Comparison of ENCODE assay signal across 1 cellular context in the genomic region with DNA sequence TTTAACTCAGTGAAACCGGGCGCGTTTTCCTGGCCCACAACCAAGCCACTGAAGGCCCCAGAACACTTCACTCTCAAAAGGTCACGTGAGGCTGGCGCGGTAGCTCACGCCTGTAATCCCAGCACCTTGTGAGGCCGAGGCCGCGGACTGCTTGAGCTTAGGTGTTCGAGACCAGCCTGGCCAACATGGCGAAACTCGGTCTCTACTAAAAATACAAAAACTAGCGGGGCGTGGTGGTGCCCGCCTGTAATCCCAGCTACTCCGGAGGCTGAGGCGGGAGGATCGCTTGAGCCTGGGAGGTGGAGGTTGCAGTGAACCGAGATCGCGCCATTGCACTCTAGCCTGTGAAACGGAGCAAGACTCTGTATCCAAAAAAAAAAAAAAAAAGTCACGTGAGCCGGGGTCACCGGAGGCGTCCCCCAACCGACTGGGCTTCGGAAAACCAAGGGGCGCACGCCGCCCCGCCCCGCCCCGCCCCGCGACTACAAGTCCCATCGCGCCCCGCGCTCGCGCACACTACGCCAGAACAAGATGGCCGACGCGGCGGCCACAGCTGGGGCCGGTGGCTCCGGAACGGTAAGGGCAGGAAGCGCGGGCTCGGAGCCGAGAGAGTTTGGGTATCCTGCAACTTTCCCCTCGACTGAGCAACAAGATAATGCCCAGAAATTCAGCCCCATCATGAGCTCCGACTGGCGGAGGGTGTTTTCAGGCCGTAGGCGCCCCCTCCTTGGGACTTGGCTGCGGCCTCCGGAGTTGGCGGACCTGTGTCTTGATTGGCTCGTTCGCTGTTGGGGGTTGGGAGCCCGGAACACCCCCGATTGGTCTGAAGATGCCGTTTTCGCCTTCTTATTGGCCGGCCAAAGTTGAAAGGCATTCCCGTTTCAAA.
TF ChIP-seq lines count a peak whose summit lies in the region.

A gene with protein sequence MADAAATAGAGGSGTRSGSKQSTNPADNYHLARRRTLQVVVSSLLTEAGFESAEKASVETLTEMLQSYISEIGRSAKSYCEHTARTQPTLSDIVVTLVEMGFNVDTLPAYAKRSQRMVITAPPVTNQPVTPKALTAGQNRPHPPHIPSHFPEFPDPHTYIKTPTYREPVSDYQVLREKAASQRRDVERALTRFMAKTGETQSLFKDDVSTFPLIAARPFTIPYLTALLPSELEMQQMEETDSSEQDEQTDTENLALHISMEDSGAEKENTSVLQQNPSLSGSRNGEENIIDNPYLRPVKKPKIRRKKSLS (plus strand): TSS at position 514 of the 886 bp plus-strand sequence. CDS start 18 bp downstream, at position 532.

TF ChIP-seq in K562, 482 proteins besides CTCF, POLR2A, EP300 and RAD21 (continued from another document and continues in another):
- TF ChIP-seq, protein P1, sequence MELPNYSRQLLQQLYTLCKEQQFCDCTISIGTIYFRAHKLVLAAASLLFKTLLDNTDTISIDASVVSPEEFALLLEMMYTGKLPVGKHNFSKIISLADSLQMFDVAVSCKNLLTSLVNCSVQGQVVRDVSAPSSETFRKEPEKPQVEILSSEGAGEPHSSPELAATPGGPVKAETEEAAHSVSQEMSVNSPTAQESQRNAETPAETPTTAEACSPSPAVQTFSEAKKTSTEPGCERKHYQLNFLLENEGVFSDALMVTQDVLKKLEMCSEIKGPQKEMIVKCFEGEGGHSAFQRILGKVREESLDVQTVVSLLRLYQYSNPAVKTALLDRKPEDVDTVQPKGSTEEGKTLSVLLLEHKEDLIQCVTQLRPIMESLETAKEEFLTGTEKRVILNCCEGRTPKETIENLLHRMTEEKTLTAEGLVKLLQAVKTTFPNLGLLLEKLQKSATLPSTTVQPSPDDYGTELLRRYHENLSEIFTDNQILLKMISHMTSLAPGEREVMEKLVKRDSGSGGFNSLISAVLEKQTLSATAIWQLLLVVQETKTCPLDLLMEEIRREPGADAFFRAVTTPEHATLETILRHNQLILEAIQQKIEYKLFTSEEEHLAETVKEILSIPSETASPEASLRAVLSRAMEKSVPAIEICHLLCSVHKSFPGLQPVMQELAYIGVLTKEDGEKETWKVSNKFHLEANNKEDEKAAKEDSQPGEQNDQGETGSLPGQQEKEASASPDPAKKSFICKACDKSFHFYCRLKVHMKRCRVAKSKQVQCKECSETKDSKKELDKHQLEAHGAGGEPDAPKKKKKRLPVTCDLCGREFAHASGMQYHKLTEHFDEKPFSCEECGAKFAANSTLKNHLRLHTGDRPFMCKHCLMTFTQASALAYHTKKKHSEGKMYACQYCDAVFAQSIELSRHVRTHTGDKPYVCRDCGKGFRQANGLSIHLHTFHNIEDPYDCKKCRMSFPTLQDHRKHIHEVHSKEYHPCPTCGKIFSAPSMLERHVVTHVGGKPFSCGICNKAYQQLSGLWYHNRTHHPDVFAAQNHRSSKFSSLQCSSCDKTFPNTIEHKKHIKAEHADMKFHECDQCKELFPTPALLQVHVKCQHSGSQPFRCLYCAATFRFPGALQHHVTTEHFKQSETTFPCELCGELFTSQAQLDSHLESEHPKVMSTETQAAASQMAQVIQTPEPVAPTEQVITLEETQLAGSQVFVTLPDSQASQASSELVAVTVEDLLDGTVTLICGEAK (IDR thresholded peaks at IDR 0.05), result peak; percentile 66; the same call in 1 of the 2 replicates
- TF ChIP-seq, protein P1 (CRISPR knock-in tag; IDR thresholded peaks at IDR 0.05), result no peak
- TF ChIP-seq POLR2G (IDR thresholded peaks at IDR 0.05; ENCODE audit: low read depth, low read length) (peak; percentile 100), RBM15 (IDR thresholded peaks at IDR 0.05; ENCODE audit: insufficient read depth, low read length) (no peak), XRCC4 (IDR thresholded peaks at IDR 0.05; ENCODE audit: extremely low read depth, insufficient read depth, insufficient read length) (no peak), THRAP3 (IDR thresholded peaks at IDR 0.05; ENCODE audit: borderline replicate concordance) (peak; percentile 86; the same call in 1 of the 2 replicates), TRIM28 (IDR thresholded peaks at IDR 0.05) (no peak), POLR3A (IDR thresholded peaks at IDR 0.05; ENCODE audit: borderline replicate concordance, extremely low read depth, insufficient read depth, insufficient read length) (no peak), ZEB2 (IDR thresholded peaks at IDR 0.05) (no peak), JUNB (CRISPR knock-in tag; conservative IDR thresholded peaks at IDR 0.05) (0 out of 2 replicates have a peak, but pooled peaks have one; percentile 16), SNIP1 (IDR thresholded peaks at IDR 0.05; ENCODE audit: low read depth) (no peak), MBD2 (IDR thresholded peaks at IDR 0.05; ENCODE audit: borderline replicate concordance, low read depth) (peak; percentile 97), NEUROD1 (IDR thresholded peaks at IDR 0.05; ENCODE audit: borderline replicate concordance, low read depth, low read length, partially characterized antibody) (peak; percentile 72), GTF2A2 (tag; IDR thresholded peaks at IDR 0.05) (0 out of 2 replicates have a peak, but pooled peaks have one; percentile 53), GABPB2 (CRISPR knock-in tag; conservative IDR thresholded peaks at IDR 0.05) (no peak), U2AF1 (optimal IDR thresholded peaks at IDR 0.05; ENCODE audit: low read depth, low read length) (peak; percentile 58)
- TF ChIP-seq, protein P2, sequence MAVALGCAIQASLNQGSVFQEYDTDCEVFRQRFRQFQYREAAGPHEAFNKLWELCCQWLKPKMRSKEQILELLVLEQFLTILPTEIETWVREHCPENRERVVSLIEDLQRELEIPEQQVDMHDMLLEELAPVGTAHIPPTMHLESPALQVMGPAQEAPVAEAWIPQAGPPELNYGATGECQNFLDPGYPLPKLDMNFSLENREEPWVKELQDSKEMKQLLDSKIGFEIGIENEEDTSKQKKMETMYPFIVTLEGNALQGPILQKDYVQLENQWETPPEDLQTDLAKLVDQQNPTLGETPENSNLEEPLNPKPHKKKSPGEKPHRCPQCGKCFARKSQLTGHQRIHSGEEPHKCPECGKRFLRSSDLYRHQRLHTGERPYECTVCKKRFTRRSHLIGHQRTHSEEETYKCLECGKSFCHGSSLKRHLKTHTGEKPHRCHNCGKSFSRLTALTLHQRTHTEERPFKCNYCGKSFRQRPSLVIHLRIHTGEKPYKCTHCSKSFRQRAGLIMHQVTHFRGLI (CRISPR knock-in tag; IDR thresholded peaks at IDR 0.05), result no peak; the same call in 1 of the 2 replicates
- TF ChIP-seq, protein P3, sequence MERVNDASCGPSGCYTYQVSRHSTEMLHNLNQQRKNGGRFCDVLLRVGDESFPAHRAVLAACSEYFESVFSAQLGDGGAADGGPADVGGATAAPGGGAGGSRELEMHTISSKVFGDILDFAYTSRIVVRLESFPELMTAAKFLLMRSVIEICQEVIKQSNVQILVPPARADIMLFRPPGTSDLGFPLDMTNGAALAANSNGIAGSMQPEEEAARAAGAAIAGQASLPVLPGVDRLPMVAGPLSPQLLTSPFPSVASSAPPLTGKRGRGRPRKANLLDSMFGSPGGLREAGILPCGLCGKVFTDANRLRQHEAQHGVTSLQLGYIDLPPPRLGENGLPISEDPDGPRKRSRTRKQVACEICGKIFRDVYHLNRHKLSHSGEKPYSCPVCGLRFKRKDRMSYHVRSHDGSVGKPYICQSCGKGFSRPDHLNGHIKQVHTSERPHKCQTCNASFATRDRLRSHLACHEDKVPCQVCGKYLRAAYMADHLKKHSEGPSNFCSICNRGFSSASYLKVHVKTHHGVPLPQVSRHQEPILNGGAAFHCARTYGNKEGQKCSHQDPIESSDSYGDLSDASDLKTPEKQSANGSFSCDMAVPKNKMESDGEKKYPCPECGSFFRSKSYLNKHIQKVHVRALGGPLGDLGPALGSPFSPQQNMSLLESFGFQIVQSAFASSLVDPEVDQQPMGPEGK (CRISPR knock-in tag; IDR thresholded peaks at IDR 0.05; ENCODE audit: borderline replicate concordance), result no peak
- TF ChIP-seq, protein P4, sequence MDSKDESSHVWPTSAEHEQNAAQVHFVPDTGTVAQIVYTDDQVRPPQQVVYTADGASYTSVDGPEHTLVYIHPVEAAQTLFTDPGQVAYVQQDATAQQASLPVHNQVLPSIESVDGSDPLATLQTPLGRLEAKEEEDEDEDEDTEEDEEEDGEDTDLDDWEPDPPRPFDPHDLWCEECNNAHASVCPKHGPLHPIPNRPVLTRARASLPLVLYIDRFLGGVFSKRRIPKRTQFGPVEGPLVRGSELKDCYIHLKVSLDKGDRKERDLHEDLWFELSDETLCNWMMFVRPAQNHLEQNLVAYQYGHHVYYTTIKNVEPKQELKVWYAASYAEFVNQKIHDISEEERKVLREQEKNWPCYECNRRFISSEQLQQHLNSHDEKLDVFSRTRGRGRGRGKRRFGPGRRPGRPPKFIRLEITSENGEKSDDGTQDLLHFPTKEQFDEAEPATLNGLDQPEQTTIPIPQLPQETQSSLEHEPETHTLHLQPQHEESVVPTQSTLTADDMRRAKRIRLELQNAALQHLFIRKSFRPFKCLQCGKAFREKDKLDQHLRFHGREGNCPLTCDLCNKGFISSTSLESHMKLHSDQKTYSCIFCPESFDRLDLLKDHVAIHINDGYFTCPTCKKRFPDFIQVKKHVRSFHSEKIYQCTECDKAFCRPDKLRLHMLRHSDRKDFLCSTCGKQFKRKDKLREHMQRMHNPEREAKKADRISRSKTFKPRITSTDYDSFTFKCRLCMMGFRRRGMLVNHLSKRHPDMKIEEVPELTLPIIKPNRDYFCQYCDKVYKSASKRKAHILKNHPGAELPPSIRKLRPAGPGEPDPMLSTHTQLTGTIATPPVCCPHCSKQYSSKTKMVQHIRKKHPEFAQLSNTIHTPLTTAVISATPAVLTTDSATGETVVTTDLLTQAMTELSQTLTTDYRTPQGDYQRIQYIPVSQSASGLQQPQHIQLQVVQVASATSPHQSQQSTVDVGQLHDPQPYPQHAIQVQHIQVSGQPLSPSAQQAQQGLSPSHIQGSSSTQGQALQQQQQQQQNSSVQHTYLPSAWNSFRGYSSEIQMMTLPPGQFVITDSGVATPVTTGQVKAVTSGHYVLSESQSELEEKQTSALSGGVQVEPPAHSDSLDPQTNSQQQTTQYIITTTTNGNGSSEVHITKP (IDR thresholded peaks at IDR 0.05; ENCODE audit: partially characterized antibody), result peak; percentile 99
- TF ChIP-seq, protein P5, sequence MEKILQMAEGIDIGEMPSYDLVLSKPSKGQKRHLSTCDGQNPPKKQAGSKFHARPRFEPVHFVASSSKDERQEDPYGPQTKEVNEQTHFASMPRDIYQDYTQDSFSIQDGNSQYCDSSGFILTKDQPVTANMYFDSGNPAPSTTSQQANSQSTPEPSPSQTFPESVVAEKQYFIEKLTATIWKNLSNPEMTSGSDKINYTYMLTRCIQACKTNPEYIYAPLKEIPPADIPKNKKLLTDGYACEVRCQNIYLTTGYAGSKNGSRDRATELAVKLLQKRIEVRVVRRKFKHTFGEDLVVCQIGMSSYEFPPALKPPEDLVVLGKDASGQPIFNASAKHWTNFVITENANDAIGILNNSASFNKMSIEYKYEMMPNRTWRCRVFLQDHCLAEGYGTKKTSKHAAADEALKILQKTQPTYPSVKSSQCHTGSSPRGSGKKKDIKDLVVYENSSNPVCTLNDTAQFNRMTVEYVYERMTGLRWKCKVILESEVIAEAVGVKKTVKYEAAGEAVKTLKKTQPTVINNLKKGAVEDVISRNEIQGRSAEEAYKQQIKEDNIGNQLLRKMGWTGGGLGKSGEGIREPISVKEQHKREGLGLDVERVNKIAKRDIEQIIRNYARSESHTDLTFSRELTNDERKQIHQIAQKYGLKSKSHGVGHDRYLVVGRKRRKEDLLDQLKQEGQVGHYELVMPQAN (IDR thresholded peaks at IDR 0.05; ENCODE audit: borderline replicate concordance), result peak; percentile 89; the same call in 1 of the 2 replicates
- TF ChIP-seq, protein P6, sequence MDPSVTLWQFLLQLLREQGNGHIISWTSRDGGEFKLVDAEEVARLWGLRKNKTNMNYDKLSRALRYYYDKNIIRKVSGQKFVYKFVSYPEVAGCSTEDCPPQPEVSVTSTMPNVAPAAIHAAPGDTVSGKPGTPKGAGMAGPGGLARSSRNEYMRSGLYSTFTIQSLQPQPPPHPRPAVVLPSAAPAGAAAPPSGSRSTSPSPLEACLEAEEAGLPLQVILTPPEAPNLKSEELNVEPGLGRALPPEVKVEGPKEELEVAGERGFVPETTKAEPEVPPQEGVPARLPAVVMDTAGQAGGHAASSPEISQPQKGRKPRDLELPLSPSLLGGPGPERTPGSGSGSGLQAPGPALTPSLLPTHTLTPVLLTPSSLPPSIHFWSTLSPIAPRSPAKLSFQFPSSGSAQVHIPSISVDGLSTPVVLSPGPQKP (CRISPR knock-in tag; IDR thresholded peaks at IDR 0.05), result no peak
- TF ChIP-seq, protein P7, sequence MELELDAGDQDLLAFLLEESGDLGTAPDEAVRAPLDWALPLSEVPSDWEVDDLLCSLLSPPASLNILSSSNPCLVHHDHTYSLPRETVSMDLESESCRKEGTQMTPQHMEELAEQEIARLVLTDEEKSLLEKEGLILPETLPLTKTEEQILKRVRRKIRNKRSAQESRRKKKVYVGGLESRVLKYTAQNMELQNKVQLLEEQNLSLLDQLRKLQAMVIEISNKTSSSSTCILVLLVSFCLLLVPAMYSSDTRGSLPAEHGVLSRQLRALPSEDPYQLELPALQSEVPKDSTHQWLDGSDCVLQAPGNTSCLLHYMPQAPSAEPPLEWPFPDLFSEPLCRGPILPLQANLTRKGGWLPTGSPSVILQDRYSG (tag; conservative IDR thresholded peaks at IDR 0.05; ENCODE audit: low read depth), result no peak
